ENCODE assay signal across 8 cellular contexts in the genomic region with DNA sequence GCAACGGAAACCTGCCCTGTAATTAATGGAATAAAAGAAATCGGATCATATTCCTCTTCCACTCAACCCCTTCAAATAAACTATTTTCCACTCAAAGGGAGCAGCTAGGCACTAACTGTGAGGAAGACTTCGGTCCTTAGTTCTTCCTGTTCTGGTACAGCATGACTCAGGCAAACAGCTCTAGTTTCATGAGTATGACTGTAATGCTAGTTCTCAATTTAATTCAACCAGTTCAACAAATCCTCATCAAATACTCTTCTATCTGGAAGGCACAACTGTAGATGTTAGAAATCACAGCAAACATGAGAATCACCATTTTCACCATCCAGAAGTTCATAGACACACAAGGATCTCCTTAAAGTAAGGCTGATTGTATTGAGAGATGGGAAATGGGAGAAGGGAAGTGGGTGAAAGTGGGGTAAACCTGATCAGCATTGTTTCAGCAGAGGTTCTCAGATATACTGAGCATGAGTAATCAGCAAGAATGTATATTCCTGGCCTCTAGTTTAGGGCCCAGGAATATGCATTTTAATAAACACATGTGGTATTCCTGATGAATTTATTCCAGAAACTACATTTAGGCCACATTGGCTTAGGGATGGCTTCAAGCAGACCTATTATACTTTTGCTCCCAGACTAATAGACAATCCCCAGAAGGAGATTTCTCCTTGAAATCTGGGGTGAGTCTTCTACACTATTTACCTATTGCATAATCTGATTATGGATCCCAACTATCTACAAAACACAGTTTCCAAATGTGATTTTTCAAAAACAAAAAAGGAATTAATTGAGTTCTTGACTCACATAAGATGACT.
DNase-seq lines count a peak whose midpoint lies in the region; ATAC-seq and TF ChIP-seq lines count a peak whose summit lies in the region.

No MANE protein-coding gene starts in this region.

- H4K20me1 ChIP-seq in mammary epithelial cell (ENCODE audit: insufficient read depth, low read length) (no peaks in the 10 kb centered on the region), SK-N-SH (ENCODE audit: insufficient read depth) (no peaks in the 10 kb centered on the region)

- peak; percentile 24 for DNase-seq in mammary epithelial cell
- DNase-seq in breast epithelium (ENCODE audit: low spot score in 2 of 2) = no peak
- peak; percentile 79 for DNase-seq in NCI-H748 treated with DMSO at 0.1 percent for 48 hours (lab: John Stamatoyannopoulos, UW)
- peak; percentile 31 for DNase-seq in fibroblast of gingiva (ENCODE audit: low read depth)
- DNase-seq in superior temporal gyrus (ENCODE audit: extremely low spot score) = peak; percentile 60
- DNase-seq in activated effector memory CD4-positive, alpha-beta T cell treated with Interleukin-2 at 50 U/mL for 16 hours = no peak
- DNase-seq in T-helper 17 cell = no peak
- no peak for DNase-seq in SK-N-SH

- TF ChIP-seq CTCF in mammary epithelial cell (conservative IDR thresholded peaks at IDR 0.05 in 1 of 2, IDR thresholded peaks at IDR 0.05 in 1 of 2; ENCODE audit: extremely low read depth in 1 of 2, insufficient read depth in 1 of 2, low read depth in 1 of 2, low read length in 2 of 2) (no peak), breast epithelium (IDR thresholded peaks at IDR 0.05) (no peak), SK-N-SH (IDR thresholded peaks at IDR 0.05) (no peak)

- peaks cover 3% of the 10 kb centered on the region for H3K36me3 Mint-ChIP-seq in T-helper 17 cell (ENCODE audit: low read depth)

- H3K4me1 ChIP-seq in mammary epithelial cell (ENCODE audit: insufficient read depth, low read length) = no peaks in the 10 kb centered on the region
- no peaks in the 10 kb centered on the region for H3K4me1 ChIP-seq in breast epithelium
- H3K4me1 ChIP-seq in SK-N-SH (ENCODE audit: control insufficient read depth in 1 of 2, insufficient read depth in 2 of 2, low read depth in 1 of 2, low read length in 1 of 2) = peaks cover 0 to 14% of the 10 kb centered on the region in 2 experiments; a peak in 1 of 4 replicates

- BruUV-seq in mammary epithelial cell (replicated peaks; lab: Mats Ljungman, UMichigan) = no TSS peak

- in situ Hi-C loops in mammary epithelial cell (cut with MboI; ENCODE audit: low sequenced_read_pairs in 2 of 2) = no loop called here

- no peak overlapping the region for H3K27ac Mint-ChIP-seq in T-helper 17 cell

- CTCF ChIA-PET in mammary epithelial cell (lab: Charles Lee; ENCODE audit: low non-redundant PET) (no interaction called here), SK-N-SH (lab: Yijun Ruan, JAX) (no interaction called here)

- H3K4me3 ChIP-seq in mammary epithelial cell (replicated peaks in 1 of 3; ENCODE audit: insufficient read depth in 1 of 3, low read depth in 2 of 3, low read length in 3 of 3) (no peak overlapping the region), breast epithelium (no peak overlapping the region), SK-N-SH (ENCODE audit: low read depth in 2 of 2, low read length in 1 of 2) (no peak overlapping the region)

- WGBS in mammary epithelial cell (ENCODE audit: low coverage, missing lambda C conversion rate) = 100% methylated on average over 3 of the region's 3 CpGs
- WGBS in SK-N-SH (ENCODE audit: low lambda C conversion rate) = 93% methylated on average over 3 of the region's 3 CpGs

- TF ChIP-seq RAD21 in SK-N-SH (IDR thresholded peaks at IDR 0.05; ENCODE audit: low read length) = no peak

- H3K27me3 ChIP-seq in mammary epithelial cell (ENCODE audit: insufficient read depth, low read length) (no peaks in the 10 kb centered on the region), breast epithelium (no peaks in the 10 kb centered on the region), SK-N-SH (ENCODE audit: insufficient read depth) (no peaks in the 10 kb centered on the region)

- H3K9me3 ChIP-seq in mammary epithelial cell (replicated peaks; ENCODE audit: insufficient read depth, low read length) (no peaks in the 10 kb centered on the region), breast epithelium (no peaks in the 10 kb centered on the region), T-helper 17 cell (ENCODE audit: control insufficient read depth, low read length, poor library complexity, severe bottlenecking) (no peaks in the 10 kb centered on the region), SK-N-SH (no peaks in the 10 kb centered on the region)

- no peak for TF ChIP-seq EP300 in SK-N-SH (IDR thresholded peaks at IDR 0.05; ENCODE audit: borderline replicate concordance in 1 of 2, low read depth in 1 of 2, low read length in 1 of 2)

- H3F3A ChIP-seq in SK-N-SH (replicated peaks; ENCODE audit: insufficient read depth) = no peaks in the 10 kb centered on the region

- H3K4me3 Mint-ChIP-seq in T-helper 17 cell = no peak overlapping the region

- H3K27me3 Mint-ChIP-seq in T-helper 17 cell = no peaks in the 10 kb centered on the region

- dilution Hi-C loops in mammary epithelial cell (cut with HindIII; ENCODE audit: low sequenced_read_pairs) = no loop called here

- H3K9ac ChIP-seq in mammary epithelial cell (ENCODE audit: insufficient read depth, low read length) = no peak overlapping the region
- H3K9ac ChIP-seq in SK-N-SH = no peak overlapping the region

- POLR2A ChIA-PET in SK-N-SH (lab: Yijun Ruan, JAX) = no interaction called here

- no peaks in the 10 kb centered on the region for H3K79me2 ChIP-seq in mammary epithelial cell (ENCODE audit: insufficient read depth, low read length)
- no peaks in the 10 kb centered on the region for H3K79me2 ChIP-seq in SK-N-SH (ENCODE audit: insufficient read depth)

- no peak for ATAC-seq in T-helper 17 cell

- H2AFZ ChIP-seq in mammary epithelial cell (ENCODE audit: low read depth, low read length) (no peak overlapping the region), SK-N-SH (ENCODE audit: low read depth) (no peak overlapping the region)

- peaks cover 4% of the 10 kb centered on the region for H3K4me1 Mint-ChIP-seq in T-helper 17 cell

- no peak for TF ChIP-seq POLR2A in breast epithelium (IDR thresholded peaks at IDR 0.05)

- H3K27ac ChIP-seq in mammary epithelial cell (ENCODE audit: insufficient read depth, low read depth, low read length) (no peak overlapping the region), breast epithelium (no peak overlapping the region), SK-N-SH (ENCODE audit: low read depth in 2 of 2, low read length in 1 of 2) (peak overlapping the region in 1 of 2 experiments; percentile 31; a peak in 2 of 4 replicates)

- H3K9me2 ChIP-seq in SK-N-SH = no peaks in the 10 kb centered on the region

- no peak overlapping the region for H3K4me2 ChIP-seq in mammary epithelial cell (ENCODE audit: insufficient read depth, low read depth, low read length)
- no peak overlapping the region for H3K4me2 ChIP-seq in SK-N-SH

- intact Hi-C loops in mammary epithelial cell (cut with micrococcal nuclease) = no loop called here
- intact Hi-C loops in breast epithelium (cut with DNase I; ENCODE audit: low total_unique reads) = no loop called here

- no peaks in the 10 kb centered on the region for H3K36me3 ChIP-seq in mammary epithelial cell (ENCODE audit: insufficient read depth, low read length)
- no peaks in the 10 kb centered on the region for H3K36me3 ChIP-seq in breast epithelium
- H3K36me3 ChIP-seq in SK-N-SH (replicated peaks in 1 of 2; ENCODE audit: control insufficient read depth in 1 of 2, insufficient read depth in 2 of 2, low read length in 1 of 2) = no peaks in the 10 kb centered on the region

TF ChIP-seq in SK-N-SH, 30 proteins besides CTCF, POLR2A, EP300 and RAD21 (continues in another document):
- TF ChIP-seq, protein P1, sequence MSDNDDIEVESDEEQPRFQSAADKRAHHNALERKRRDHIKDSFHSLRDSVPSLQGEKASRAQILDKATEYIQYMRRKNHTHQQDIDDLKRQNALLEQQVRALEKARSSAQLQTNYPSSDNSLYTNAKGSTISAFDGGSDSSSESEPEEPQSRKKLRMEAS (IDR thresholded peaks at IDR 0.05; ENCODE audit: low read depth) = no peak
- TF ChIP-seq FOSL2 (IDR thresholded peaks at IDR 0.05; ENCODE audit: borderline replicate concordance, low read depth) (no peak), GABPA (IDR thresholded peaks at IDR 0.05; ENCODE audit: low read depth) (no peak), CHD2 (IDR thresholded peaks at IDR 0.05; ENCODE audit: low read length, partially characterized antibody) (no peak), SMC3 (IDR thresholded peaks at IDR 0.05; ENCODE audit: low read depth, low read length) (no peak), RFX5 (IDR thresholded peaks at IDR 0.05; ENCODE audit: low read length) (no peak), GATA2 (CRISPR knock-in tag; IDR thresholded peaks at IDR 0.05) (no peak), ELF1 (IDR thresholded peaks at IDR 0.05) (no peak), TEAD4 (IDR thresholded peaks at IDR 0.05; ENCODE audit: borderline replicate concordance, insufficient read depth) (no peak), NRF1 (IDR thresholded peaks at IDR 0.05; ENCODE audit: low read depth, low read length) (no peak), EZH2phosphoT487 (IDR thresholded peaks at IDR 0.05; ENCODE audit: borderline replicate concordance, low read depth) (no peak), NFIC (IDR thresholded peaks at IDR 0.05; ENCODE audit: borderline replicate concordance) (no peak)
- TF ChIP-seq, protein P2, sequence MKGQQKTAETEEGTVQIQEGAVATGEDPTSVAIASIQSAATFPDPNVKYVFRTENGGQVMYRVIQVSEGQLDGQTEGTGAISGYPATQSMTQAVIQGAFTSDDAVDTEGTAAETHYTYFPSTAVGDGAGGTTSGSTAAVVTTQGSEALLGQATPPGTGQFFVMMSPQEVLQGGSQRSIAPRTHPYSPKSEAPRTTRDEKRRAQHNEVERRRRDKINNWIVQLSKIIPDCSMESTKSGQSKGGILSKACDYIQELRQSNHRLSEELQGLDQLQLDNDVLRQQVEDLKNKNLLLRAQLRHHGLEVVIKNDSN (IDR thresholded peaks at IDR 0.05; ENCODE audit: borderline replicate concordance, low read depth) = no peak
- TF ChIP-seq, protein P3, sequence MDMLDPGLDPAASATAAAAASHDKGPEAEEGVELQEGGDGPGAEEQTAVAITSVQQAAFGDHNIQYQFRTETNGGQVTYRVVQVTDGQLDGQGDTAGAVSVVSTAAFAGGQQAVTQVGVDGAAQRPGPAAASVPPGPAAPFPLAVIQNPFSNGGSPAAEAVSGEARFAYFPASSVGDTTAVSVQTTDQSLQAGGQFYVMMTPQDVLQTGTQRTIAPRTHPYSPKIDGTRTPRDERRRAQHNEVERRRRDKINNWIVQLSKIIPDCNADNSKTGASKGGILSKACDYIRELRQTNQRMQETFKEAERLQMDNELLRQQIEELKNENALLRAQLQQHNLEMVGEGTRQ (IDR thresholded peaks at IDR 0.05; ENCODE audit: borderline replicate concordance, low read depth, low read length) = no peak

Comparison
In these comparisons a context has a peak if more than half of its experiments do, and no peak if none do; other contexts are left out.
1. DNase-seq: peak in mammary epithelial cell (single experiment), NCI-H748 treated with DMSO at 0.1 percent for 48 hours (single experiment), fibroblast of gingiva (single experiment) and superior temporal gyrus (single experiment); none in breast epithelium (0 of 2), activated effector memory CD4-positive, alpha-beta T cell treated with Interleukin-2 at 50 U/mL for 16 hours (single experiment), T-helper 17 cell (0 of 3) and SK-N-SH (single experiment).